ENCODE assay signal across 13 cellular contexts in genomic region chr5:39211773-39212172, GRCh38. TPM values are rescaled to one million over a fixed set of nuclear protein-coding genes. Genes with fewer than 3 reads are reported as not detected.
DNase-seq lines count a peak whose midpoint lies in the region; ATAC-seq lines count a peak whose summit lies in the region.
"Had no signal": no experiment of that assay in that cellular context is flagged by ENCODE, and none has a peak within 500 bp of the region (broad histone marks: within the 10 kb centered on the region; RNA-seq: fewer than 3 reads in every experiment).

No MANE protein-coding gene starts in this region.

- H3K4me1 Mint-ChIP-seq in activated T-cell treated with anti-CD3 and anti-CD28 coated beads, Interleukin-2, amount 50 U/mL, for 4 hours (ENCODE audit: low read depth) = peaks cover 93% of the 10 kb centered on the region
- peaks cover 95 to 100% (median 95%) of the 10 kb centered on the region in 3 donors for H3K4me1 Mint-ChIP-seq in T-cell
- H3K4me1 Mint-ChIP-seq in dendritic cell treated with granulocyte-macrophage colony-stimulating factor and Interleukin-4, amounts not matched to agents 40 ng/mL and 50 ng/mL, for 4 days (ENCODE audit: low read depth) = peaks cover 81% of the 10 kb centered on the region

- H3K27ac Mint-ChIP-seq in T-cell = peak overlapping the region; percentile 96 to 98
- peak overlapping the region; percentile 56 for H3K27ac Mint-ChIP-seq in dendritic cell treated with granulocyte-macrophage colony-stimulating factor and Interleukin-4, amounts not matched to agents 40 ng/mL and 50 ng/mL, for 4 days

- H3K4me1 ChIP-seq in thymus (ENCODE audit: control insufficient read depth, insufficient read depth, low read length) = peaks cover 47% of the 10 kb centered on the region
- H3K4me1 ChIP-seq: suprapubic skin had no signal

- WGBS in thymus = 34% methylated on average over 3 of the region's 3 CpGs

- H3K9me3 Mint-ChIP-seq in activated T-cell treated with anti-CD3 and anti-CD28 coated beads, Interleukin-2, amount 50 U/mL, for 4 hours = no peaks in the 10 kb centered on the region
- H3K9me3 Mint-ChIP-seq in T-cell = no peaks in the 10 kb centered on the region
- no peaks in the 10 kb centered on the region for H3K9me3 Mint-ChIP-seq in dendritic cell treated with granulocyte-macrophage colony-stimulating factor and Interleukin-4, amounts not matched to agents 40 ng/mL and 50 ng/mL, for 4 days

- no peaks in the 10 kb centered on the region for H3K27me3 ChIP-seq in thymus (ENCODE audit: control insufficient read depth, insufficient read depth)
- H3K27me3 ChIP-seq: suprapubic skin had no signal

- ATAC-seq in activated T-cell treated with anti-CD3 and anti-CD28 coated beads, Interleukin-2, amount 50 U/mL, for 4 hours = peak; percentile 29 to 30
- ATAC-seq in T-cell (replicated peaks in 1 of 4) (peak; percentile 5 to 45 (median 18)), GM18867 (IDR thresholded peaks at IDR 0.05; ENCODE audit: unreplicated experiment) (no peak)

- H3K36me3 Mint-ChIP-seq in activated T-cell treated with anti-CD3 and anti-CD28 coated beads, Interleukin-2, amount 50 U/mL, for 4 hours (ENCODE audit: insufficient read depth) = no peaks in the 10 kb centered on the region
- H3K36me3 Mint-ChIP-seq in T-cell = no peaks in the 10 kb centered on the region
- H3K36me3 Mint-ChIP-seq in dendritic cell treated with granulocyte-macrophage colony-stimulating factor and Interleukin-4, amounts not matched to agents 40 ng/mL and 50 ng/mL, for 4 days (ENCODE audit: low read depth) = peaks cover 58% of the 10 kb centered on the region

- intact Hi-C loops in dendritic cell treated with granulocyte-macrophage colony-stimulating factor and Interleukin-4, amounts not matched to agents 40 ng/mL and 50 ng/mL, for 4 days (cut with micrococcal nuclease) = loop anchor here (5.0 to 10.0 kb wide), 2 partner anchors 64 to 163 kb away; no protein-coding TSS in a partner anchor

- no peaks in the 10 kb centered on the region for H3K36me3 ChIP-seq in thymus (ENCODE audit: control insufficient read depth, insufficient read depth)
- H3K36me3 ChIP-seq: suprapubic skin had no signal

- CTCF ChIA-PET in T-cell (lab: Charles Lee) = interaction anchor here (0.5 to 2.4 kb wide), 19 partner anchors 9 to 72 kb away, joined by 3 to 15 read pairs (median 4); no protein-coding TSS in a partner anchor

- no peaks in the 10 kb centered on the region for H3K9me3 ChIP-seq in thymus (ENCODE audit: control insufficient read depth)
- H3K9me3 ChIP-seq: suprapubic skin had no signal

- peak overlapping the region; percentile 89 for H3K27ac ChIP-seq in thymus (ENCODE audit: low read depth)
- H3K27ac ChIP-seq: suprapubic skin had no signal

- no peaks in the 10 kb centered on the region for H3K27me3 Mint-ChIP-seq in activated T-cell treated with anti-CD3 and anti-CD28 coated beads, Interleukin-2, amount 50 U/mL, for 4 hours (ENCODE audit: low read depth)
- no peaks in the 10 kb centered on the region for H3K27me3 Mint-ChIP-seq in T-cell
- H3K27me3 Mint-ChIP-seq in dendritic cell treated with granulocyte-macrophage colony-stimulating factor and Interleukin-4, amounts not matched to agents 40 ng/mL and 50 ng/mL, for 4 days = no peaks in the 10 kb centered on the region

- DNase-seq in activated T-cell treated with anti-CD3 and anti-CD28 coated beads, Interleukin-2, amount 50 U/mL, for 4 hours = no peak
- no peak for DNase-seq in activated T-cell treated with anti-CD3 and anti-CD28 coated beads for 4 hours
- peak in 15 of 34 experiments; percentile 26 to 58 (median 42) for DNase-seq in T-cell
- no peak for DNase-seq in NCI-H2196 treated with DMSO at 0.1 percent for 48 hours (lab: John Stamatoyannopoulos, UW; ENCODE audit: unreplicated experiment)
- DNase-seq in HPDE6-E6E7 (ENCODE audit: extremely low spot score) = no peak
- DNase-seq: ACHN, aorta, NCI-H1417, NCI-H446 had no signal

- POLR2A ChIA-PET in T-cell (lab: Charles Lee) = interaction anchor here (0.6 to 1.8 kb wide), 11 partner anchors 9 to 1838 kb away, joined by 3 to 10 read pairs (median 4); no protein-coding TSS in a partner anchor

- no peak overlapping the region for H3K4me3 ChIP-seq in thymus (ENCODE audit: low read length)
- H3K4me3 ChIP-seq: suprapubic skin had no signal

- peak overlapping the region; percentile 76 for H3K4me3 Mint-ChIP-seq in activated T-cell treated with anti-CD3 and anti-CD28 coated beads, Interleukin-2, amount 50 U/mL, for 4 hours
- H3K4me3 Mint-ChIP-seq in T-cell = peak overlapping the region; percentile 49 to 65 (median 58)
- no peak overlapping the region for H3K4me3 Mint-ChIP-seq in dendritic cell treated with granulocyte-macrophage colony-stimulating factor and Interleukin-4, amounts not matched to agents 40 ng/mL and 50 ng/mL, for 4 days

RNA-seq across cellular contexts. Expression of gene FYB1, which starts 7.6 kb away (rescaled TPM):
- total RNA-seq in activated T-cell treated with anti-CD3 and anti-CD28 coated beads, Interleukin-2, amount 50 U/mL, for 4 hours = 10 to 100 TPM; 33.4 to 39.0 (median 37.9) TPM
- total RNA-seq in T-cell = 100 to 1,000 TPM; 372 to 769 (median 428) TPM
- 52.9 TPM for polyA plus RNA-seq in thymus

Comparison
In these comparisons a context has a peak if more than half of its experiments do, and no peak if none do; other contexts are left out.
1. RNA of gene FYB1, which starts 7.6 kb away (total RNA-seq): 372 to 769 TPM in T-cell; 33.4 to 39.0 TPM in activated T-cell treated with anti-CD3 and anti-CD28 coated beads, Interleukin-2, amount 50 U/mL, for 4 hours; every median in the first group is over 4 times any median in the second.